In genomic region chr2:675460-675859, GRCh38 we compare ENCODE assay signal across 9 cellular contexts. TPM values are rescaled to one million over a fixed set of nuclear protein-coding genes. Genes with fewer than 3 reads are reported as not detected.
A peak's percentile ranks its signal among the peaks of the same experiment; 100 is the strongest.
DNase-seq lines count a peak whose midpoint lies in the region; ATAC-seq and TF ChIP-seq lines count a peak whose summit lies in the region.
"Had no signal": no experiment of that assay in that cellular context is flagged by ENCODE, and none has a peak within 500 bp of the region (broad histone marks: within the 10 kb centered on the region; RNA-seq: fewer than 3 reads in every experiment).

No MANE protein-coding gene starts in this region.

- H3K36me3 Mint-ChIP-seq in activated naive CD8-positive, alpha-beta T cell treated with anti-CD3 and anti-CD28 coated beads for 36 hours, result peaks cover 27% of the 10 kb centered on the region

- peaks cover 17% of the 10 kb centered on the region for H3K36me3 ChIP-seq in mesodermal cell (ENCODE audit: control insufficient read depth, insufficient read depth, low read length)

- DNase-seq in AG04450 (ENCODE audit: low read depth, low spot score) (no peak), HFF-Myc (ENCODE audit: extremely low read depth, low read depth) (no peak), middle frontal gyrus (ENCODE audit: extremely low spot score, low spot score) (no peak), putamen (ENCODE audit: low spot score) (no peak), left ventricle myocardium superior (no peak)
- no peak for DNase-seq in activated naive CD8-positive, alpha-beta T cell treated with anti-CD3 and anti-CD28 coated beads for 36 hours
- DNase-seq: cortex of kidney had no signal

- POLR2A ChIA-PET in AG04450 (lab: Yijun Ruan, JAX), result no interaction called here

- no peaks in the 10 kb centered on the region for H3K27me3 Mint-ChIP-seq in activated naive CD8-positive, alpha-beta T cell treated with anti-CD3 and anti-CD28 coated beads for 36 hours

- peak overlapping the region; percentile 94 for H3K27ac Mint-ChIP-seq in activated naive CD8-positive, alpha-beta T cell treated with anti-CD3 and anti-CD28 coated beads for 36 hours

- intact Hi-C loops in left ventricle myocardium superior (cut with micrococcal nuclease), result no loop called here

- H3K4me3 ChIP-seq in AG04450 (ENCODE audit: low read depth, low read length) (no peak overlapping the region), HFF-Myc (replicated peaks; ENCODE audit: low read depth, low read length) (peak overlapping the region; percentile 61), mesodermal cell (ENCODE audit: extremely low read depth, insufficient read depth, low read length, poor library complexity, severe bottlenecking) (no peak overlapping the region)

- no peak for TF ChIP-seq CTCF in AG04450 (IDR thresholded peaks at IDR 0.05; ENCODE audit: low read depth, low read length)
- TF ChIP-seq CTCF in HFF-Myc (IDR thresholded peaks at IDR 0.05; ENCODE audit: low read depth, low read length, missing control alignments), result no peak

- H3K27ac ChIP-seq in AG04450 (ENCODE audit: low read depth, low read length) (peak overlapping the region; percentile 80), mesodermal cell (ENCODE audit: low read depth, low read length, severe bottlenecking) (peak overlapping the region; percentile 47)

- H3K4me1 Mint-ChIP-seq in activated naive CD8-positive, alpha-beta T cell treated with anti-CD3 and anti-CD28 coated beads for 36 hours, result peaks cover 32% of the 10 kb centered on the region

- WGBS in mesodermal cell (ENCODE audit: insufficient coverage in 2 of 2), 2 experiments, result 96 to 97% methylated on average over 6 to 7 of the region's 9 CpGs

- H3K4me1 ChIP-seq in mesodermal cell (ENCODE audit: control insufficient read depth, insufficient read depth, low read length, poor library complexity, severe bottlenecking), result peaks cover 14% of the 10 kb centered on the region

- no peak for ATAC-seq in HG03175 (IDR thresholded peaks at IDR 0.05; ENCODE audit: unreplicated experiment)
- no peak for ATAC-seq in left ventricle myocardium superior

- H3K9me3 ChIP-seq in AG04450 (ENCODE audit: control insufficient read depth, insufficient read depth, low read length) (no peaks in the 10 kb centered on the region; the same call in 1 of the 2 replicates), mesodermal cell (ENCODE audit: control insufficient read depth, low read length) (no peaks in the 10 kb centered on the region)

- H3K4me3 Mint-ChIP-seq in activated naive CD8-positive, alpha-beta T cell treated with anti-CD3 and anti-CD28 coated beads for 36 hours, result peak overlapping the region; percentile 92

- CTCF ChIA-PET in AG04450 (lab: Charles Lee), result no interaction called here

- H3K9me3 Mint-ChIP-seq in activated naive CD8-positive, alpha-beta T cell treated with anti-CD3 and anti-CD28 coated beads for 36 hours, result no peaks in the 10 kb centered on the region

- no peaks in the 10 kb centered on the region for H3K27me3 ChIP-seq in AG04450 (ENCODE audit: control insufficient read depth, insufficient read depth, low read length)

RNA-seq across cellular contexts. Expression of gene TMEM18, which starts 1.7 kb away (rescaled TPM):
- polyA plus RNA-seq in AG04450 (2011; rRNA removed), result 29.8 and 40.9 TPM in 2 replicates
- 9.4 and 10.8 TPM in 2 replicates for polyA minus RNA-seq in AG04450 (2011; rRNA and poly(A)+ RNA removed)
- 10 to 100 TPM; 32.6 to 34.5 TPM for total RNA-seq in activated naive CD8-positive, alpha-beta T cell treated with anti-CD3 and anti-CD28 coated beads for 36 hours
- 17.4 TPM for polyA plus RNA-seq in mesodermal cell (2013, experiment 1 of 2)
- 16.1 TPM for polyA plus RNA-seq in mesodermal cell (2013, experiment 2 of 2)
- 9.4 TPM for total RNA-seq in left ventricle myocardium superior
